Comparison of ENCODE assay signal across 28 cellular contexts in genomic region chr12:47433876-47434275, GRCh38.
"Had no signal": no experiment of that assay in that cellular context is flagged by ENCODE, and none has a peak within 500 bp of the region (broad histone marks: within the 10 kb centered on the region; RNA-seq: fewer than 3 reads in every experiment).

No MANE protein-coding gene starts in this region.

- H3K27ac Mint-ChIP-seq: activated CD8-positive, alpha-beta memory T cell treated with anti-CD3 and anti-CD28 coated beads, Interleukin-2, amount 10 ng/mL, durations not matched to agents 7 days and 5 days; activated naive CD4-positive, alpha-beta T cell treated with anti-CD3 and anti-CD28 coated beads, Interleukin-2, amount 50 U/mL, for 72 hours; activated naive CD8-positive, alpha-beta T cell treated with anti-CD3 and anti-CD28 coated beads, Interleukin-2, amount 50 U/mL, for 24 hours; T-helper 2 cell treated with Interferon-gamma antibody and Interleukin-4, amounts not matched to agents 5 μg/mL and 100 μg/mL, for 36 hours; WTC11 had no signal

- H3K27me3 ChIP-seq: ascending aorta, brain microvascular endothelial cell, cardiac muscle cell, Peyer's patch, SJCRH30 had no signal

- H3K9me3 ChIP-seq: Peyer's patch, SK-N-SH had no signal

- H3K4me1 Mint-ChIP-seq: activated CD8-positive, alpha-beta memory T cell treated with anti-CD3 and anti-CD28 coated beads, Interleukin-2, amount 10 ng/mL, durations not matched to agents 7 days and 5 days; WTC11 had no signal

- ATAC-seq: activated CD8-positive, alpha-beta memory T cell treated with anti-CD3 and anti-CD28 coated beads, Interleukin-2, amount 10 ng/mL, durations not matched to agents 7 days and 5 days; activated naive CD4-positive, alpha-beta T cell treated with anti-CD3 and anti-CD28 coated beads, Interleukin-2, amount 50 U/mL, for 72 hours; activated naive CD8-positive, alpha-beta T cell treated with anti-CD3 and anti-CD28 coated beads, Interleukin-2, amount 50 U/mL, for 24 hours; activated T-cell treated with anti-CD3 and anti-CD28 coated beads, Interleukin-2, amount 50 U/mL, for 4 hours; WTC11 had no signal

- H3K4me3 Mint-ChIP-seq: activated CD8-positive, alpha-beta memory T cell treated with anti-CD3 and anti-CD28 coated beads, Interleukin-2, amount 10 ng/mL, durations not matched to agents 7 days and 5 days; activated naive CD8-positive, alpha-beta T cell treated with anti-CD3 and anti-CD28 coated beads, Interleukin-2, amount 50 U/mL, for 24 hours; activated T-cell treated with anti-CD3 and anti-CD28 coated beads, Interleukin-2, amount 50 U/mL, for 4 hours; T-helper 2 cell treated with Interferon-gamma antibody and Interleukin-4, amounts not matched to agents 5 μg/mL and 100 μg/mL, for 36 hours; WTC11 had no signal

- H3K36me3 ChIP-seq: ascending aorta, brain microvascular endothelial cell, cardiac muscle cell, Peyer's patch, SJCRH30 had no signal

- H3K9ac ChIP-seq: SK-N-SH had no signal

- H3K4me2 ChIP-seq: SK-N-SH had no signal

- H3K27ac ChIP-seq: ascending aorta, brain microvascular endothelial cell, cardiac muscle cell, Peyer's patch, RWPE1, SJCRH30 had no signal

- DNase-seq: activated CD4-positive, alpha-beta T cell treated with anti-CD3 and anti-CD28 coated beads for 48 hours; activated CD4-positive, alpha-beta T cell treated with anti-CD3 and anti-CD28 coated beads, Interleukin-2, amount 50 U/mL, for 4 hours; activated CD4-positive, CD25-positive, alpha-beta regulatory T cell treated with anti-CD3 and anti-CD28 coated beads, Interleukin-2, amount 50 U/mL, for 72 hours; activated CD8-positive, alpha-beta memory T cell treated with anti-CD3 and anti-CD28 coated beads, Interleukin-2, amount 10 ng/mL, durations not matched to agents 7 days and 5 days; activated effector memory CD4-positive, alpha-beta T cell treated with anti-CD3 and anti-CD28 coated beads, Interleukin-2, amount 50 U/mL, for 16 hours; activated naive CD4-positive, alpha-beta T cell treated with Interleukin-2 at 50 U/mL for 16 hours; activated naive CD8-positive, alpha-beta T cell treated with anti-CD3 and anti-CD28 coated beads, Interleukin-2, amount 50 U/mL, for 24 hours; activated T-cell treated with anti-CD3 and anti-CD28 coated beads, Interleukin-2, amount 50 U/mL, for 4 hours; amniotic stem cell; brain microvascular endothelial cell; NCI-H1048; NCI-H1417 treated with DMSO at 0.1 percent for 48 hours; NCI-H1694; NCI-H2081; NCI-H510A treated with DMSO at 0.1 percent for 48 hours; NCI-H69; NK-92 treated with Interleukin-12 subunit alpha and Interleukin-12 subunit beta, amount 100 ng/mL, for 24 hours; OCI-M1; Peyer's patch; Right ventricle myocardium superior; SJCRH30; SK-N-SH had no signal

- H3K4me1 ChIP-seq: ascending aorta, Peyer's patch, SJCRH30 had no signal

- H3K4me3 ChIP-seq: ascending aorta, cardiac muscle cell, Peyer's patch, SJCRH30 had no signal

- H3K9me2 ChIP-seq: SK-N-SH had no signal
